In genomic region chr7:26151096-26151495, GRCh38 we compare ENCODE assay signal across 2 cellular contexts.
TF ChIP-seq lines count a peak whose summit lies in the region.

No MANE protein-coding gene starts in this region.

TF ChIP-seq in SK-N-SH, 30 proteins besides CTCF, POLR2A, EP300 and RAD21 (continued from another document):
- no peak for TF ChIP-seq USF2 (IDR thresholded peaks at IDR 0.05; ENCODE audit: borderline replicate concordance, low read depth, low read length)
- TF ChIP-seq TAF1 (IDR thresholded peaks at IDR 0.05; ENCODE audit: borderline replicate concordance, low read depth, low read length), result no peak
- no peak for TF ChIP-seq GABPA (IDR thresholded peaks at IDR 0.05; ENCODE audit: low read depth)
- no peak for TF ChIP-seq ZBTB33 (IDR thresholded peaks at IDR 0.05; ENCODE audit: borderline replicate concordance, low read depth)
- TF ChIP-seq NFIC (IDR thresholded peaks at IDR 0.05; ENCODE audit: borderline replicate concordance), result no peak
- TF ChIP-seq FOXJ3 (CRISPR knock-in tag; IDR thresholded peaks at IDR 0.05), result no peak
- no peak for TF ChIP-seq TEAD4 (IDR thresholded peaks at IDR 0.05; ENCODE audit: borderline replicate concordance, insufficient read depth)
- TF ChIP-seq MEF2A (IDR thresholded peaks at IDR 0.05; ENCODE audit: borderline replicate concordance, low read depth), result no peak
- TF ChIP-seq RXRA (IDR thresholded peaks at IDR 0.05; ENCODE audit: borderline replicate concordance, low read depth), result no peak
- TF ChIP-seq CHD2 (IDR thresholded peaks at IDR 0.05; ENCODE audit: low read length, partially characterized antibody), result no peak
- TF ChIP-seq TCF12 (IDR thresholded peaks at IDR 0.05), result no peak
- TF ChIP-seq SMC3 (IDR thresholded peaks at IDR 0.05; ENCODE audit: low read depth, low read length), result no peak
- no peak for TF ChIP-seq YY1 (IDR thresholded peaks at IDR 0.05; ENCODE audit: low read depth)
- no peak for TF ChIP-seq SIN3A (IDR thresholded peaks at IDR 0.05; ENCODE audit: borderline replicate concordance, low read depth, low read length)
- TF ChIP-seq RFX5 (IDR thresholded peaks at IDR 0.05; ENCODE audit: low read length), result no peak
- no peak for TF ChIP-seq FOXM1 (IDR thresholded peaks at IDR 0.05; ENCODE audit: low read depth)
- no peak for TF ChIP-seq RCOR1 (IDR thresholded peaks at IDR 0.05; ENCODE audit: low read length)
- no peak for TF ChIP-seq NRF1 (IDR thresholded peaks at IDR 0.05; ENCODE audit: low read depth, low read length)
- TF ChIP-seq EZH2phosphoT487 (IDR thresholded peaks at IDR 0.05; ENCODE audit: borderline replicate concordance, low read depth), result no peak

TF ChIP-seq in SK-N-SH treated with all-trans-retinoic acid at 6 μM for 48 hours, 23 proteins besides CTCF, POLR2A, EP300 and RAD21 (continued from another document):
- TF ChIP-seq CSRNP3 (CRISPR knock-in tag; IDR thresholded peaks at IDR 0.05) (no peak), ZNF70 (CRISPR knock-in tag; IDR thresholded peaks at IDR 0.05) (no peak), SNAI2 (CRISPR knock-in tag; IDR thresholded peaks at IDR 0.05) (no peak)
TF ChIP-seq in SK-N-SH treated with all-trans-retinoic acid at 6 μM for 48 hours: peak in this region for 0.
